10 cellular contexts compared by ENCODE assay signal in the genomic region with DNA sequence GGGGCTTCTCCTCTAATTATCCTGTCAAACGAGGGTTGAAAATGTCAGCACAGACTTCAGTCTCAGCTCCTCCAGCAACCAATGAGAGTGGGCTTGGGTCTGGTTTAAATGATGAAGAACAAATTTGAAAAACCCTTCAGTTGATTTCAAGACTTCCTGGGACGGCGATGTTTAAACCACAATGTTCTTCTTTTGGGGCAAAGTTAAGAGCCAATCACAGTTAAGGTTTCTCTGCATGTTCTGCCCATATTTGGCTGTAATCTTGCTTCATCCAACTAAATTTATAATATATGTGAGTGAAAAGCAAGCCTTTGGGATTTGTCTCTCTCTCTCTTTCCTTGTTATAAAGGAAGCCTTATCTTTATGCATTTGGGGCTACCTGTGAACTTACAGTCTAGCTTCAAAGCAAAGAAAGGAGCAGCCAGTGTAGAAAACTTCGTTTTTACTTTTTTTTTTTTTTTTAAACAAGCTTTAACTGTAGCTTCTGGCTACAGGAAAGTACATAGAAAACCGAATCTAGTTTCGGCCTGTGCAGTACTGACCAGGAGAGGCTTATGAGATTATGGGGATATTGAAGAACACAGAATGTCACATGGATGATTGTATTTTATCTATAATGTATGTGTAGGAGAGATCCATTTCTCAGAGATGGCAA. TPM values are rescaled to one million over a fixed set of nuclear protein-coding genes. Genes with fewer than 3 reads are reported as not detected.
A peak's percentile ranks its signal among the peaks of the same experiment; 100 is the strongest.
DNase-seq lines count a peak whose midpoint lies in the region; ATAC-seq, FAIRE-seq and TF ChIP-seq lines count a peak whose summit lies in the region.
"Had no signal": no experiment of that assay in that cellular context is flagged by ENCODE, and none has a peak within 500 bp of the region (broad histone marks: within the 10 kb centered on the region; RNA-seq: fewer than 3 reads in every experiment).

No MANE protein-coding gene starts in this region.

- no peak for ATAC-seq in GM18861 (IDR thresholded peaks at IDR 0.05; ENCODE audit: unreplicated experiment)

- peak overlapping the region; percentile 82 for H3K27ac ChIP-seq in DOHH2 (ENCODE audit: low read depth, low read length)
- H3K27ac ChIP-seq in osteoblast (ENCODE audit: low read depth, low read length), result peak overlapping the region; percentile 26

- H2AFZ ChIP-seq in osteoblast (ENCODE audit: low read length), result peak overlapping the region; percentile 60

- no peaks in the 10 kb centered on the region for H4K20me1 ChIP-seq in DOHH2 (ENCODE audit: control insufficient read depth, insufficient read depth, low read depth, low read length)
- H4K20me1 ChIP-seq in osteoblast (ENCODE audit: insufficient read depth, low read length), result no peaks in the 10 kb centered on the region

- H3K9me2 ChIP-seq in DOHH2 (replicated peaks; ENCODE audit: control insufficient read depth, low read length), result no peaks in the 10 kb centered on the region

- no peaks in the 10 kb centered on the region for H3K79me2 ChIP-seq in DOHH2 (ENCODE audit: control insufficient read depth, low read length)
- H3K79me2 ChIP-seq in osteoblast (ENCODE audit: insufficient read depth, low read length), result no peaks in the 10 kb centered on the region

- no peaks in the 10 kb centered on the region for H3K27me3 ChIP-seq in DOHH2 (ENCODE audit: control insufficient read depth, low read length)
- no peaks in the 10 kb centered on the region for H3K27me3 ChIP-seq in osteoblast (ENCODE audit: insufficient read depth, low read length)

- DNase-seq in NOMO-1 treated with DMSO at 0.1 percent for 48 hours (lab: John Stamatoyannopoulos, UW; ENCODE audit: unreplicated experiment), result peak; percentile 95
- DNase-seq in choroid plexus epithelial cell (ENCODE audit: low read depth), result peak; percentile 60
- DNase-seq in osteoblast (ENCODE audit: insufficient read length, low spot score, missing footprints), result no peak
- DNase-seq in epidermal melanocyte (ENCODE audit: insufficient read length, low spot score), result no peak
- no peak for DNase-seq in H54 (ENCODE audit: insufficient read length, low spot score)
- no peak for DNase-seq in NCI-H526 treated with DMSO at 0.1 percent for 48 hours (lab: John Stamatoyannopoulos, UW)
- DNase-seq: NCI-H510A had no signal

- TF ChIP-seq CTCF in DOHH2 (IDR thresholded peaks at IDR 0.05; ENCODE audit: low read depth, low read length, poor library complexity, severe bottlenecking), result no peak
- no peak for TF ChIP-seq CTCF in choroid plexus epithelial cell (conservative IDR thresholded peaks at IDR 0.05; ENCODE audit: low read depth, low read length)
- no peak for TF ChIP-seq CTCF in osteoblast (IDR thresholded peaks at IDR 0.05; ENCODE audit: extremely low read depth, low read depth, low read length)

- H3F3A ChIP-seq in DOHH2 (ENCODE audit: control insufficient read depth, insufficient read depth), result peaks cover 22% of the 10 kb centered on the region

- H3K9me3 ChIP-seq in DOHH2 (ENCODE audit: control insufficient read depth, insufficient read depth, low read length), result no peaks in the 10 kb centered on the region
- H3K9me3 ChIP-seq in osteoblast (ENCODE audit: low read depth, low read length), result no peaks in the 10 kb centered on the region

- H3K4me2 ChIP-seq in DOHH2 (ENCODE audit: low read length) (peak overlapping the region; percentile 53), osteoblast (ENCODE audit: insufficient read depth, low read length) (peak overlapping the region; percentile 7)

- no peak for TF ChIP-seq POLR2A in H54 (IDR thresholded peaks at IDR 0.05; ENCODE audit: low read depth, low read length)

- H3K4me3 ChIP-seq in DOHH2 (ENCODE audit: low read length), result peak overlapping the region; percentile 34
- H3K4me3 ChIP-seq in choroid plexus epithelial cell (ENCODE audit: low read depth, low read length), result no peak overlapping the region
- H3K4me3 ChIP-seq in osteoblast (ENCODE audit: insufficient read depth, low read length), result no peak overlapping the region
- H3K4me3 ChIP-seq: lung had no signal

- H3K4me1 ChIP-seq in DOHH2 (ENCODE audit: control insufficient read depth, low read length) (peaks cover 87% of the 10 kb centered on the region), osteoblast (ENCODE audit: insufficient read depth, low read length) (peaks cover 7% of the 10 kb centered on the region)

- H3K36me3 ChIP-seq in DOHH2 (ENCODE audit: control insufficient read depth, low read length) (no peaks in the 10 kb centered on the region), osteoblast (ENCODE audit: insufficient read depth, low read length) (no peaks in the 10 kb centered on the region)

- no peak for FAIRE-seq in H54 (lab: Jason Lieb, UNC)

RNA-seq across cellular contexts. Expression of gene FAM9C, which starts 46.8 kb away (rescaled TPM):
- total RNA-seq in osteoblast, result under 0.01 TPM in 1 of 2 replicates, not detected in the other

Comparison
In these comparisons a context has a peak if more than half of its experiments do, and no peak if none do; other contexts are left out.
1. DNase-seq: peak in NOMO-1 treated with DMSO at 0.1 percent for 48 hours (single experiment) and choroid plexus epithelial cell (single experiment); none in osteoblast (single experiment), epidermal melanocyte (single experiment), H54 (single experiment) and NCI-H526 treated with DMSO at 0.1 percent for 48 hours (single experiment).